ENCODE assay signal across 13 cellular contexts in genomic region chr10:93030409-93030808, GRCh38. TPM values are rescaled to one million over a fixed set of nuclear protein-coding genes. Genes with fewer than 3 reads are reported as not detected.
DNase-seq lines count a peak whose midpoint lies in the region; ATAC-seq and TF ChIP-seq lines count a peak whose summit lies in the region.
"Had no signal": no experiment of that assay in that cellular context is flagged by ENCODE, and none has a peak within 500 bp of the region (broad histone marks: within the 10 kb centered on the region; RNA-seq: fewer than 3 reads in every experiment).

No MANE protein-coding gene starts in this region.

- no peak overlapping the region for H3K27ac ChIP-seq in mesenchymal stem cell (ENCODE audit: low read length, poor library complexity, severe bottlenecking)

- no peak overlapping the region for H4K91ac ChIP-seq in mesenchymal stem cell (ENCODE audit: low read length)

- H3K4me3 Mint-ChIP-seq in naive thymus-derived CD8-positive, alpha-beta T cell, result no peak overlapping the region
- H3K4me3 Mint-ChIP-seq in stimulated activated naive B cell treated with anti-CD40 and anti-IgM and Interleukin-4, amounts not matched to agents 10 μg/mL and 1 μg/mL and 100 μg/mL, for 72 hours, result no peak overlapping the region
- H3K4me3 Mint-ChIP-seq: stimulated activated naive CD8-positive, alpha-beta T cell treated with anti-CD3 and anti-CD28 coated beads, Interleukin-15, amount 100 ng/mL, for 72 hours; T-helper 2 cell treated with Interferon-gamma antibody and Interleukin-4, amounts not matched to agents 5 μg/mL and 100 μg/mL, for 36 hours had no signal

- peak overlapping the region; percentile 47 for H3K9ac ChIP-seq in mesenchymal stem cell (ENCODE audit: low read length)

- POLR2A ChIA-PET in naive thymus-derived CD8-positive, alpha-beta T cell (lab: Charles Lee), result interaction anchor here (0.6 kb wide), 1 partner anchor 434 kb away, joined by 3 read pairs; no protein-coding TSS in a partner anchor

- H3K9me3 ChIP-seq in mesenchymal stem cell (ENCODE audit: control insufficient read depth, low read length), result peaks cover 5% of the 10 kb centered on the region

- H2AFZ ChIP-seq in mesenchymal stem cell (ENCODE audit: low read depth, low read length), result no peak overlapping the region

- H3K4me3 ChIP-seq in choroid plexus epithelial cell (ENCODE audit: low read depth, low read length) (no peak overlapping the region), mesenchymal stem cell (ENCODE audit: insufficient read depth in 1 of 2, low read depth in 1 of 2, low read length in 2 of 2) (no peak overlapping the region)

- no peak overlapping the region for H3K23ac ChIP-seq in mesenchymal stem cell (ENCODE audit: low read length in 2 of 2)

- H3K4ac ChIP-seq in mesenchymal stem cell (ENCODE audit: low read depth in 1 of 2, low read length in 2 of 2), result no peak overlapping the region

- no peak overlapping the region for H3K4me2 ChIP-seq in mesenchymal stem cell (ENCODE audit: low read length, poor library complexity, severe bottlenecking)

- no peak overlapping the region for H2BK12ac ChIP-seq in mesenchymal stem cell (ENCODE audit: low read length in 2 of 2)

- DNase-seq in AG09319 (ENCODE audit: extremely low read depth, low read depth), result peak; percentile 27
- peak; percentile 83 for DNase-seq in LHCN-M2 (ENCODE audit: low read depth)
- peak; percentile 89 for DNase-seq in choroid plexus epithelial cell (ENCODE audit: low read depth)
- DNase-seq in mesenchymal stem cell, result peak; percentile 71
- no peak for DNase-seq in amygdala (lab: John Stamatoyannopoulos, UW)
- no peak for DNase-seq in naive thymus-derived CD8-positive, alpha-beta T cell
- DNase-seq in SIG-M5 treated with dmso at 0.1 percent for 504 hours (lab: John Stamatoyannopoulos, UW; ENCODE audit: unreplicated experiment), result no peak
- DNase-seq in stimulated activated naive B cell treated with anti-CD40 and anti-IgM and Interleukin-4, amounts not matched to agents 10 μg/mL and 1 μg/mL and 100 μg/mL, for 72 hours, result no peak
- DNase-seq: activated CD8-positive, alpha-beta memory T cell treated with anti-CD3 and anti-CD28 coated beads, Interleukin-2, amount 50 U/mL, for 48 hours; hypothalamus; NCI-H82; stimulated activated naive CD8-positive, alpha-beta T cell treated with anti-CD3 and anti-CD28 coated beads, Interleukin-15, amount 100 ng/mL, for 72 hours had no signal

- H3K79me1 ChIP-seq in mesenchymal stem cell (replicated peaks; ENCODE audit: low read length, poor library complexity, severe bottlenecking), result no peaks in the 10 kb centered on the region

- H2BK15ac ChIP-seq in mesenchymal stem cell (ENCODE audit: low read depth, poor library complexity, severe bottlenecking), result no peak overlapping the region

- ATAC-seq in naive thymus-derived CD8-positive, alpha-beta T cell, result no peak
- ATAC-seq in stimulated activated naive B cell treated with anti-CD40 and anti-IgM and Interleukin-4, amounts not matched to agents 10 μg/mL and 1 μg/mL and 100 μg/mL, for 72 hours (replicated peaks), result no peak
- ATAC-seq: stimulated activated naive CD8-positive, alpha-beta T cell treated with anti-CD3 and anti-CD28 coated beads, Interleukin-15, amount 100 ng/mL, for 72 hours had no signal

- H2BK120ac ChIP-seq in mesenchymal stem cell (ENCODE audit: low read depth, low read length), result no peak overlapping the region

- no peak overlapping the region for H2BK5ac ChIP-seq in mesenchymal stem cell (ENCODE audit: low read depth, low read length, poor library complexity, severe bottlenecking)

- no peak overlapping the region for H2AK5ac ChIP-seq in mesenchymal stem cell (ENCODE audit: low read length, severe bottlenecking)

- no peaks in the 10 kb centered on the region for H3K4me1 Mint-ChIP-seq in naive thymus-derived CD8-positive, alpha-beta T cell
- no peaks in the 10 kb centered on the region for H3K4me1 Mint-ChIP-seq in stimulated activated naive B cell treated with anti-CD40 and anti-IgM and Interleukin-4, amounts not matched to agents 10 μg/mL and 1 μg/mL and 100 μg/mL, for 72 hours
- H3K4me1 Mint-ChIP-seq: stimulated activated naive CD8-positive, alpha-beta T cell treated with anti-CD3 and anti-CD28 coated beads, Interleukin-15, amount 100 ng/mL, for 72 hours had no signal

- H3K14ac ChIP-seq in mesenchymal stem cell (ENCODE audit: low read length in 2 of 2), result no peak overlapping the region

- H4K8ac ChIP-seq in mesenchymal stem cell (ENCODE audit: low read length), result no peak overlapping the region

- H3K27ac Mint-ChIP-seq in naive thymus-derived CD8-positive, alpha-beta T cell, result no peak overlapping the region
- H3K27ac Mint-ChIP-seq in stimulated activated naive B cell treated with anti-CD40 and anti-IgM and Interleukin-4, amounts not matched to agents 10 μg/mL and 1 μg/mL and 100 μg/mL, for 72 hours, result no peak overlapping the region
- H3K27ac Mint-ChIP-seq: stimulated activated naive CD8-positive, alpha-beta T cell treated with anti-CD3 and anti-CD28 coated beads, Interleukin-15, amount 100 ng/mL, for 72 hours; T-helper 2 cell treated with Interferon-gamma antibody and Interleukin-4, amounts not matched to agents 5 μg/mL and 100 μg/mL, for 36 hours had no signal

- no peaks in the 10 kb centered on the region for H3K36me3 ChIP-seq in mesenchymal stem cell (ENCODE audit: control insufficient read depth in 1 of 2, insufficient read depth in 2 of 2, low read depth in 1 of 2, low read length in 2 of 2)

- H3K27me3 ChIP-seq in mesenchymal stem cell (ENCODE audit: control insufficient read depth in 1 of 2, insufficient read depth in 1 of 2, low read length in 2 of 2), result no peaks in the 10 kb centered on the region

- peaks cover 5% of the 10 kb centered on the region for H3K4me1 ChIP-seq in mesenchymal stem cell (ENCODE audit: control insufficient read depth, insufficient read depth, low read depth, low read length)

- no peak overlapping the region for H3K18ac ChIP-seq in mesenchymal stem cell (ENCODE audit: low read depth in 1 of 2, low read length in 2 of 2)

- TF ChIP-seq CTCF in AG09319 (IDR thresholded peaks at IDR 0.05; ENCODE audit: low read depth, low read length), result no peak
- no peak for TF ChIP-seq CTCF in choroid plexus epithelial cell (conservative IDR thresholded peaks at IDR 0.05; ENCODE audit: low read depth, low read length)

- no peaks in the 10 kb centered on the region for H3K27me3 Mint-ChIP-seq in naive thymus-derived CD8-positive, alpha-beta T cell
- no peaks in the 10 kb centered on the region for H3K27me3 Mint-ChIP-seq in stimulated activated naive B cell treated with anti-CD40 and anti-IgM and Interleukin-4, amounts not matched to agents 10 μg/mL and 1 μg/mL and 100 μg/mL, for 72 hours
- H3K27me3 Mint-ChIP-seq: stimulated activated naive CD8-positive, alpha-beta T cell treated with anti-CD3 and anti-CD28 coated beads, Interleukin-15, amount 100 ng/mL, for 72 hours had no signal

- no peaks in the 10 kb centered on the region for H3K9me3 Mint-ChIP-seq in naive thymus-derived CD8-positive, alpha-beta T cell
- peaks cover 6 to 7% of the 10 kb centered on the region in 2 donors for H3K9me3 Mint-ChIP-seq in stimulated activated naive B cell treated with anti-CD40 and anti-IgM and Interleukin-4, amounts not matched to agents 10 μg/mL and 1 μg/mL and 100 μg/mL, for 72 hours
- H3K9me3 Mint-ChIP-seq: stimulated activated naive CD8-positive, alpha-beta T cell treated with anti-CD3 and anti-CD28 coated beads, Interleukin-15, amount 100 ng/mL, for 72 hours; T-helper 2 cell treated with Interferon-gamma antibody and Interleukin-4, amounts not matched to agents 5 μg/mL and 100 μg/mL, for 36 hours had no signal

- H3K36me3 Mint-ChIP-seq in naive thymus-derived CD8-positive, alpha-beta T cell, result peaks cover 9 to 25% (median 21%) of the 10 kb centered on the region in 3 donors
- H3K36me3 Mint-ChIP-seq in stimulated activated naive B cell treated with anti-CD40 and anti-IgM and Interleukin-4, amounts not matched to agents 10 μg/mL and 1 μg/mL and 100 μg/mL, for 72 hours, result peaks cover 22 to 28% of the 10 kb centered on the region in 2 donors

RNA-seq across cellular contexts. Expression of gene CYP26C1, which starts 30.2 kb away (rescaled TPM):
- total RNA-seq in LHCN-M2 (2014; rRNA removed), result not detected in 2 replicates
- polyA plus RNA-seq in LHCN-M2 (2012), result 0.21 TPM
- not detected for polyA plus RNA-seq in mesenchymal stem cell (2013, experiment 1 of 2)
- 0.01 TPM for polyA plus RNA-seq in mesenchymal stem cell (2013, experiment 2 of 2)
- total RNA-seq in naive thymus-derived CD8-positive, alpha-beta T cell, result under 1 TPM; 0.33 to 0.44 TPM
- not detected for polyA plus RNA-seq in naive thymus-derived CD8-positive, alpha-beta T cell

RNA-seq across cellular contexts. Expression of gene CYP26A1, which starts 43.3 kb away (rescaled TPM):
- 0.11 TPM in 1 of 2 replicates, not detected in the other for total RNA-seq in LHCN-M2 (2014; rRNA removed)
- not detected for polyA plus RNA-seq in LHCN-M2 (2012)
- not detected for polyA plus RNA-seq in mesenchymal stem cell (2013, experiment 1 of 2)
- polyA plus RNA-seq in mesenchymal stem cell (2013, experiment 2 of 2), result not detected
- total RNA-seq in naive thymus-derived CD8-positive, alpha-beta T cell, result not detected
- polyA plus RNA-seq in naive thymus-derived CD8-positive, alpha-beta T cell, result not detected

Comparison
In these comparisons a context has a peak if more than half of its experiments do, and no peak if none do; other contexts are left out.
1. DNase-seq: peak in AG09319 (single experiment), LHCN-M2 (single experiment), choroid plexus epithelial cell (single experiment) and mesenchymal stem cell (single experiment); none in amygdala (0 of 56), naive thymus-derived CD8-positive, alpha-beta T cell (0 of 10), SIG-M5 treated with dmso at 0.1 percent for 504 hours (single experiment) and stimulated activated naive B cell treated with anti-CD40 and anti-IgM and Interleukin-4, amounts not matched to agents 10 μg/mL and 1 μg/mL and 100 μg/mL, for 72 hours (single experiment).